In the genomic region with DNA sequence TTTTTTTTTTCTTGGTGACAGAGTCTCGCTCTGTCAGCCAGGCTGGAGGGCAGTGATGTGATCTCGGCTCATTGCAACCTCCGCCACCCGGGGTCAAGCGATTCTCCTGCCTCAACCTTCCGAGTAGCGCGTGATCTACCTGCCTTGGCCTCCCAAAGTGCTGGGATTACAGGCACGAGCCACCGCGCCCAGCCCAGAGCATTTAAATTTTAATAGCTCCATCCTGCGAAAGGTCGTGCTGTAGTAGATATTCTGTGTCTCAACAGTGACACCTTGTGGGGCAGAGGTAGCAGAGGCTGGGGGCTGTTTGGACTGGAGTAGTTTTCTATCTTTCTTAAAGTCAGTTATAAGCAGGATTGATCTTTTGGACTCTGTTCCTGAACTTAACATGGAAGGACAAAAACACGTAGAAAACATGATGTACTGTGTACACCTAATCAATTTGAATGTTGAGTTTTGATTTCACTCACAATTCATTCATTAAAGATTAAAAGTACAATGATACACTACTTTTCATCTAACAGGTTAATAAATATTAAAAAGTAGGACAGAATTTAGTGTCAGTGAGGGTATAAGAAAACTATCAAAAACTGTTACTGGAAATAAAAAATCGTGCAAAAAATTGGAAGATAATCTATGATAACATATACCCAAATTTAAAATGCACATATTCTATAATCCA, we compare ENCODE assay signal across 1 cellular context.
TF ChIP-seq lines count a peak whose summit lies in the region.

No MANE protein-coding gene starts in this region.

TF ChIP-seq in SK-N-SH treated with all-trans-retinoic acid at 6 μM for 48 hours, 23 proteins besides CTCF, POLR2A, EP300 and RAD21 (continued from another document):
- TF ChIP-seq, protein P1, sequence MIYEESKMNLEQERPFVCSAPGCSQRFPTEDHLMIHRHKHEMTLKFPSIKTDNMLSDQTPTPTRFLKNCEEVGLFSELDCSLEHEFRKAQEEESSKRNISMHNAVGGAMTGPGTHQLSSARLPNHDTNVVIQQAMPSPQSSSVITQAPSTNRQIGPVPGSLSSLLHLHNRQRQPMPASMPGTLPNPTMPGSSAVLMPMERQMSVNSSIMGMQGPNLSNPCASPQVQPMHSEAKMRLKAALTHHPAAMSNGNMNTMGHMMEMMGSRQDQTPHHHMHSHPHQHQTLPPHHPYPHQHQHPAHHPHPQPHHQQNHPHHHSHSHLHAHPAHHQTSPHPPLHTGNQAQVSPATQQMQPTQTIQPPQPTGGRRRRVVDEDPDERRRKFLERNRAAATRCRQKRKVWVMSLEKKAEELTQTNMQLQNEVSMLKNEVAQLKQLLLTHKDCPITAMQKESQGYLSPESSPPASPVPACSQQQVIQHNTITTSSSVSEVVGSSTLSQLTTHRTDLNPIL (CRISPR knock-in tag; IDR thresholded peaks at IDR 0.05; ENCODE audit: low read depth), result no peak
- TF ChIP-seq ISL1 (CRISPR knock-in tag; IDR thresholded peaks at IDR 0.05), result no peak
- no peak for TF ChIP-seq BACH2 (CRISPR knock-in tag; IDR thresholded peaks at IDR 0.05; ENCODE audit: borderline replicate concordance)
- TF ChIP-seq TOX (CRISPR knock-in tag; IDR thresholded peaks at IDR 0.05; ENCODE audit: borderline replicate concordance), result no peak
- TF ChIP-seq ZNF8 (CRISPR knock-in tag; IDR thresholded peaks at IDR 0.05), result no peak
- TF ChIP-seq ZNF565 (CRISPR knock-in tag; conservative IDR thresholded peaks at IDR 0.05; ENCODE audit: low read depth), result no peak
- TF ChIP-seq, protein P2, sequence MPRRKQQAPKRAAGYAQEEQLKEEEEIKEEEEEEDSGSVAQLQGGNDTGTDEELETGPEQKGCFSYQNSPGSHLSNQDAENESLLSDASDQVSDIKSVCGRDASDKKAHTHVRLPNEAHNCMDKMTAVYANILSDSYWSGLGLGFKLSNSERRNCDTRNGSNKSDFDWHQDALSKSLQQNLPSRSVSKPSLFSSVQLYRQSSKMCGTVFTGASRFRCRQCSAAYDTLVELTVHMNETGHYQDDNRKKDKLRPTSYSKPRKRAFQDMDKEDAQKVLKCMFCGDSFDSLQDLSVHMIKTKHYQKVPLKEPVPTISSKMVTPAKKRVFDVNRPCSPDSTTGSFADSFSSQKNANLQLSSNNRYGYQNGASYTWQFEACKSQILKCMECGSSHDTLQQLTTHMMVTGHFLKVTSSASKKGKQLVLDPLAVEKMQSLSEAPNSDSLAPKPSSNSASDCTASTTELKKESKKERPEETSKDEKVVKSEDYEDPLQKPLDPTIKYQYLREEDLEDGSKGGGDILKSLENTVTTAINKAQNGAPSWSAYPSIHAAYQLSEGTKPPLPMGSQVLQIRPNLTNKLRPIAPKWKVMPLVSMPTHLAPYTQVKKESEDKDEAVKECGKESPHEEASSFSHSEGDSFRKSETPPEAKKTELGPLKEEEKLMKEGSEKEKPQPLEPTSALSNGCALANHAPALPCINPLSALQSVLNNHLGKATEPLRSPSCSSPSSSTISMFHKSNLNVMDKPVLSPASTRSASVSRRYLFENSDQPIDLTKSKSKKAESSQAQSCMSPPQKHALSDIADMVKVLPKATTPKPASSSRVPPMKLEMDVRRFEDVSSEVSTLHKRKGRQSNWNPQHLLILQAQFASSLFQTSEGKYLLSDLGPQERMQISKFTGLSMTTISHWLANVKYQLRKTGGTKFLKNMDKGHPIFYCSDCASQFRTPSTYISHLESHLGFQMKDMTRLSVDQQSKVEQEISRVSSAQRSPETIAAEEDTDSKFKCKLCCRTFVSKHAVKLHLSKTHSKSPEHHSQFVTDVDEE (CRISPR knock-in tag; IDR thresholded peaks at IDR 0.05), result no peak
